ENCODE assay signal across 15 cellular contexts in the genomic region with DNA sequence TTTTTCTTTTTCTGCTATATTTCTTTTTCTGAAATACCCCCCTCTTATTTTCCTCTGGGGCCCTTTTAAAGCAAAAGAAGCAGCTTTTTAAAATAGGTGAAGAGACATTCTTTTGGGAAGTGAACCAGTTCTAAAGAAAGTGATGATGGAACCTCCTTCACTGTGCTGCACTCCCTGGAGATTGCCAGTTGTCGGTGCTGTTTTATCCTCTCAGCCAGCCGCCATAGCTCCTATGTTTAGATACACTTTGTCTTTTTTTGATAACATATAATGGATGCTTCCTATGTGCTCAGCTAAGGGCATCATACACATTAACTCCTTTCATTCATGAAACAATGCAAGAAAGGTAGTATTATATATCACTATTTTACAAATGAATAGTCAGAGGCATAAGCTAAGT. TPM values are rescaled to one million over a fixed set of nuclear protein-coding genes. Genes with fewer than 3 reads are reported as not detected.
DNase-seq lines count a peak whose midpoint lies in the region; FAIRE-seq and TF ChIP-seq lines count a peak whose summit lies in the region.
"Had no signal": no experiment of that assay in that cellular context is flagged by ENCODE, and none has a peak within 500 bp of the region (broad histone marks: within the 10 kb centered on the region; RNA-seq: fewer than 3 reads in every experiment).

No MANE protein-coding gene starts in this region.

- no peaks in the 10 kb centered on the region for H3K23me2 ChIP-seq in H1 (ENCODE audit: low read depth, low read length)

- no peaks in the 10 kb centered on the region for H3F3A ChIP-seq in MM.1S (ENCODE audit: insufficient read depth, low read length)

- H3K36me3 ChIP-seq in H1 (ENCODE audit: control insufficient read depth in 2 of 4, insufficient read depth in 4 of 4, low read length in 3 of 4) (no peaks in the 10 kb centered on the region), liver (ENCODE audit: control insufficient read depth in 4 of 4, insufficient read depth in 3 of 4, low read depth in 1 of 4, low read length in 3 of 4) (no peaks in the 10 kb centered on the region), MM.1S (replicated peaks; ENCODE audit: insufficient read depth, low read length) (no peaks in the 10 kb centered on the region), small intestine (ENCODE audit: control insufficient read depth in 2 of 2, insufficient read depth in 2 of 2, low read length in 2 of 2) (no peaks in the 10 kb centered on the region)
- H3K36me3 ChIP-seq: neutrophil, suprapubic skin had no signal

- TF ChIP-seq CTCF in H1 (IDR thresholded peaks at IDR 0.05; ENCODE audit: control extremely low read depth in 1 of 3, insufficient read depth in 1 of 3, low read depth in 1 of 3, low read length in 3 of 3) = peak in 2 of 3 experiments; percentile 15 to 35; a peak in 2 of 4 replicates
- TF ChIP-seq CTCF in liver (IDR thresholded peaks at IDR 0.05; ENCODE audit: low read depth, low read length, missing input control) = peak; percentile 26
- no peak for TF ChIP-seq CTCF in MM.1S (IDR thresholded peaks at IDR 0.05; ENCODE audit: low read length)

- no peak overlapping the region for H3K9ac ChIP-seq in H1 (replicated peaks in 1 of 4; ENCODE audit: extremely low read depth in 1 of 4, low read depth in 3 of 4, low read length in 3 of 4)
- no peak overlapping the region for H3K9ac ChIP-seq in liver (ENCODE audit: low read depth in 1 of 2, low read length in 2 of 2)
- H3K9ac ChIP-seq in MM.1S (ENCODE audit: low read length) = no peak overlapping the region

- no peak overlapping the region for H3K23ac ChIP-seq in H1 (ENCODE audit: insufficient read length)

- CTCF ChIA-PET in H1 (lab: Charles Lee; ENCODE audit: partially characterized antibody) = interaction anchor here (0.6 to 1.7 kb wide), 16 partner anchors 10 to 291 kb away, joined by 3 to 5 read pairs (median 4); no protein-coding TSS in a partner anchor

- H3K4me3 ChIP-seq in H1 (ENCODE audit: extremely low read depth in 1 of 4, insufficient read depth in 2 of 4, low read depth in 3 of 4, low read length in 4 of 4) (no peak overlapping the region), liver (ENCODE audit: low read depth in 1 of 3, low read length in 3 of 3) (no peak overlapping the region), MM.1S (ENCODE audit: low read length) (no peak overlapping the region), small intestine (ENCODE audit: low read depth in 1 of 2, low read length in 2 of 2) (no peak overlapping the region)
- H3K4me3 ChIP-seq: suprapubic skin had no signal

- H2BK12ac ChIP-seq in H1 (ENCODE audit: low read depth, low read length) = no peak overlapping the region

- H3K4ac ChIP-seq in H1 (replicated peaks; ENCODE audit: insufficient read length, low read depth, low read length) = no peak overlapping the region

- H2AFZ ChIP-seq in H1 (ENCODE audit: low read length) (no peak overlapping the region), MM.1S (ENCODE audit: low read length) (no peak overlapping the region)

- DNase-seq in COLO829 (ENCODE audit: low spot score) (peak; percentile 15), NCI-H69 (lab: John Stamatoyannopoulos, UW) (peak; percentile 2), H1 (ENCODE audit: low read depth in 1 of 2, low spot score in 2 of 2) (no peak), MM.1S (no peak), GOT3 (lab: John Stamatoyannopoulos, UW) (no peak), small intestine (no peak), dedifferentiated amniotic fluid mesenchymal stem cell (ENCODE audit: extremely low spot score) (no peak)
- DNase-seq: activated CD4-positive, alpha-beta memory T cell treated with anti-CD3 and anti-CD28 coated beads, Interleukin-2, amount 10 ng/mL, durations not matched to agents 7 days and 5 days; activated naive CD8-positive, alpha-beta T cell treated with anti-CD3 and anti-CD28 coated beads, Interleukin-2, amount 10 ng/mL, durations not matched to agents 7 days and 5 days; CD4-positive, alpha-beta T cell; NCI-H526 treated with DMSO at 0.1 percent for 48 hours; T-cell had no signal

- no peaks in the 10 kb centered on the region for H3K79me1 ChIP-seq in H1 (ENCODE audit: low read depth, low read length)

- no peak for TF ChIP-seq EP300 in H1 (IDR thresholded peaks at IDR 0.05; ENCODE audit: borderline replicate concordance in 1 of 2, low read depth in 2 of 2, low read length in 2 of 2)

- H4K91ac ChIP-seq in H1 (replicated peaks; ENCODE audit: insufficient read length, low read length) = no peak overlapping the region

- no peak overlapping the region for H2BK15ac ChIP-seq in H1 (ENCODE audit: low read length)

- no peak overlapping the region for H4K8ac ChIP-seq in H1 (ENCODE audit: extremely low read depth, insufficient read depth, low read length)

- H3K4me1 ChIP-seq in H1 (replicated peaks in 1 of 4; ENCODE audit: control insufficient read depth in 3 of 4, insufficient read depth in 4 of 4, low read length in 3 of 4) (no peaks in the 10 kb centered on the region), liver (ENCODE audit: control insufficient read depth in 4 of 4, insufficient read depth in 4 of 4, low read length in 3 of 4) (no peaks in the 10 kb centered on the region), MM.1S (ENCODE audit: low read length) (no peaks in the 10 kb centered on the region), small intestine (ENCODE audit: control insufficient read depth in 2 of 2, insufficient read depth in 1 of 2, low read depth in 1 of 2, low read length in 1 of 2) (no peaks in the 10 kb centered on the region)
- H3K4me1 ChIP-seq: suprapubic skin had no signal

- H2BK5ac ChIP-seq in H1 (ENCODE audit: low read depth, low read length) = no peak overlapping the region

- FAIRE-seq in H1 (lab: Jason Lieb, UNC) (no peak), small intestine (lab: Jason Lieb, UNC) (no peak)

- H3K14ac ChIP-seq in H1 (ENCODE audit: insufficient read length) = no peak overlapping the region

- H3K4me2 ChIP-seq in H1 (ENCODE audit: insufficient read depth in 1 of 2, low read depth in 2 of 2, low read length in 2 of 2) = no peak overlapping the region
- H3K4me2 ChIP-seq in MM.1S (ENCODE audit: low read depth, low read length) = no peak overlapping the region

- no peak for TF ChIP-seq POLR2A in H1 (IDR thresholded peaks at IDR 0.05; ENCODE audit: control extremely low read depth in 1 of 2, low read depth in 2 of 2, low read length in 2 of 2)

- no peaks in the 10 kb centered on the region for H3K9me2 ChIP-seq in MM.1S (replicated peaks; ENCODE audit: insufficient read depth, low read length)

- H3K79me2 ChIP-seq in H1 (ENCODE audit: control insufficient read depth in 1 of 2, insufficient read depth in 2 of 2, low read length in 2 of 2) (no peaks in the 10 kb centered on the region), MM.1S (ENCODE audit: low read length) (no peaks in the 10 kb centered on the region)

- no peak overlapping the region for H3K18ac ChIP-seq in H1 (ENCODE audit: extremely low read depth, low read length)

- H4K20me1 ChIP-seq in H1 (replicated peaks in 1 of 2; ENCODE audit: control insufficient read depth in 1 of 2, insufficient read depth in 2 of 2, low read length in 2 of 2) (no peaks in the 10 kb centered on the region), MM.1S (ENCODE audit: insufficient read depth, low read length) (no peaks in the 10 kb centered on the region)

- POLR2A ChIA-PET in H1 (lab: Charles Lee; ENCODE audit: partially characterized antibody) = no interaction called here

- H3K56ac ChIP-seq in H1 (replicated peaks; ENCODE audit: insufficient read length, low read depth, low read length) = no peak overlapping the region

- WGBS in H1 (ENCODE audit: extremely low coverage in 1 of 2, insufficient coverage in 1 of 2, insufficient read length in 1 of 2, insufficient replicate concordance in 2 of 2, low coverage in 1 of 2, low lambda C conversion rate in 2 of 2, missing lambda C conversion rate in 1 of 2), 2 experiments = 75% methylated on average over 2 of the region's 2 CpGs; no CpG with 5 or more reads in 1 of the 2 experiments
- 23% methylated on average over 2 of the region's 2 CpGs for WGBS in liver
- 32 to 40% (median 37%) methylated on average over 2 of the region's 2 CpGs for WGBS in small intestine, 3 donors

- H4K5ac ChIP-seq in H1 (ENCODE audit: insufficient read length, low read depth, low read length) = no peak overlapping the region

- H3K27me3 ChIP-seq in H1 (replicated peaks in 1 of 4; ENCODE audit: control insufficient read depth in 3 of 4, extremely low read depth in 1 of 4, insufficient read depth in 3 of 4, low read length in 3 of 4) = no peaks in the 10 kb centered on the region
- H3K27me3 ChIP-seq in liver (ENCODE audit: control insufficient read depth in 4 of 4, insufficient read depth in 4 of 4, low read length in 3 of 4) = no peaks in the 10 kb centered on the region
- no peaks in the 10 kb centered on the region for H3K27me3 ChIP-seq in MM.1S (replicated peaks; ENCODE audit: insufficient read depth, low read length)
- no peaks in the 10 kb centered on the region for H3K27me3 ChIP-seq in small intestine (ENCODE audit: control insufficient read depth in 2 of 2, insufficient read depth in 2 of 2, low read length in 2 of 2)
- H3K27me3 ChIP-seq: suprapubic skin had no signal

- H3K9me3 ChIP-seq in H1 (ENCODE audit: insufficient read depth in 2 of 2, low read depth in 1 of 2, low read length in 1 of 2) = no peaks in the 10 kb centered on the region
- no peaks in the 10 kb centered on the region for H3K9me3 ChIP-seq in liver (ENCODE audit: control insufficient read depth in 4 of 4, low read length in 3 of 4)
- no peaks in the 10 kb centered on the region for H3K9me3 ChIP-seq in MM.1S (replicated peaks; ENCODE audit: insufficient read depth, low read length)
- no peaks in the 10 kb centered on the region for H3K9me3 ChIP-seq in small intestine (ENCODE audit: control insufficient read depth, low read depth)
- H3K9me3 ChIP-seq: neutrophil, suprapubic skin had no signal

- H2AK5ac ChIP-seq in H1 (ENCODE audit: low read depth, low read length) = no peak overlapping the region

- H2BK120ac ChIP-seq in H1 (replicated peaks; ENCODE audit: low read depth, low read length) = no peak overlapping the region

- no peak overlapping the region for H2BK20ac ChIP-seq in H1 (ENCODE audit: low read length)

- H3K27ac ChIP-seq in H1 (ENCODE audit: low read depth, low read length) (no peak overlapping the region), liver (ENCODE audit: low read depth in 1 of 2, low read length in 2 of 2) (no peak overlapping the region), MM.1S (ENCODE audit: low read length) (no peak overlapping the region), small intestine (ENCODE audit: low read depth in 1 of 2, low read length in 1 of 2) (no peak overlapping the region)
- H3K27ac ChIP-seq: neutrophil, suprapubic skin had no signal

- TF ChIP-seq RAD21 in H1 (IDR thresholded peaks at IDR 0.05 in 1 of 2, conservative IDR thresholded peaks at IDR 0.05 in 1 of 2; ENCODE audit: low read depth in 2 of 2, low read length in 2 of 2) (peak; percentile 42 to 45; a peak in 3 of 4 replicates), liver (IDR thresholded peaks at IDR 0.05) (peak; percentile 64 to 66)

RNA-seq across cellular contexts. Expression of gene CFAP300, which starts 14.0 kb away (rescaled TPM):
- 1.5 and 2.1 TPM in 2 replicates for total RNA-seq in H1 (2021; fragmentation: NEBNext Ultra II Directional; extraction: Animal tissue kit (Norgen Biotek cat#: 25700))
- polyA plus RNA-seq in H1 (2011; rRNA removed) = 1.1 and 2.8 TPM in 2 replicates
- polyA plus RNA-seq in H1 (2011; cell fraction: cytosol; rRNA removed) = 2.4 TPM
- polyA plus RNA-seq in H1 (2011; cell fraction: nucleus; rRNA removed) = 1.6 TPM
- polyA plus RNA-seq in H1 (2012, experiment 1 of 2) = 2.2 to 3.7 TPM (median 2.3 TPM) in 4 replicates
- polyA plus RNA-seq in H1 (2012, experiment 2 of 2) = 1.9 TPM
- polyA plus RNA-seq in H1 (2013, experiment 1 of 2) = 1.7 TPM
- 1.5 TPM for polyA plus RNA-seq in H1 (2013, experiment 2 of 2)
- 0.47 and 0.83 TPM in 2 replicates for polyA minus RNA-seq in H1 (2011; rRNA and poly(A)+ RNA removed)
- polyA minus RNA-seq in H1 (2011; cell fraction: cytosol; rRNA and poly(A)+ RNA removed) = 0.51 TPM
- polyA minus RNA-seq in H1 (2011; cell fraction: nucleus; rRNA and poly(A)+ RNA removed) = 2.4 TPM
- not detected for total RNA-seq in liver
- under 1 TPM; 0.09 to 0.22 TPM for polyA plus RNA-seq in liver
- polyA plus RNA-seq in small intestine = 1 to 10 TPM in 1 of 3 donors, under 1 TPM in 1, not detected in 1; 0.63 to 2.5 TPM
- total RNA-seq: activated CD4-positive, alpha-beta memory T cell treated with anti-CD3 and anti-CD28 coated beads, Interleukin-2, amount 10 ng/mL, durations not matched to agents 7 days and 5 days; activated naive CD8-positive, alpha-beta T cell treated with anti-CD3 and anti-CD28 coated beads, Interleukin-2, amount 10 ng/mL, durations not matched to agents 7 days and 5 days; CD4-positive, alpha-beta T cell; T-cell had no signal

RNA-seq across cellular contexts. Expression of gene YAP1, which starts 49.0 kb away (rescaled TPM):
- total RNA-seq in H1 (2021; fragmentation: NEBNext Ultra II Directional; extraction: Animal tissue kit (Norgen Biotek cat#: 25700)) = 108 and 111 TPM in 2 replicates
- polyA plus RNA-seq in H1 (2011; rRNA removed) (62.0 and 95.9 TPM in 2 replicates), liver (10 to 100 TPM in 1 of 2 donors, 1 to 10 TPM in 1; 3.7 to 19.1 TPM), small intestine (10 to 100 TPM; 14.1 to 24.4 (median 15.2) TPM)
- polyA plus RNA-seq in H1 (2011; cell fraction: cytosol; rRNA removed) = 74.3 TPM
- 89.1 TPM for polyA plus RNA-seq in H1 (2011; cell fraction: nucleus; rRNA removed)
- polyA plus RNA-seq in H1 (2012, experiment 1 of 2) = 67.4 to 86.0 TPM (median 83.4 TPM) in 4 replicates
- polyA plus RNA-seq in H1 (2012, experiment 2 of 2) = 6.5 TPM
- polyA plus RNA-seq in H1 (2013, experiment 1 of 2) = 49.6 TPM
- polyA plus RNA-seq in H1 (2013, experiment 2 of 2) = 48.7 TPM
- polyA minus RNA-seq in H1 (2011; rRNA and poly(A)+ RNA removed) = 257 and 298 TPM in 2 replicates
- polyA minus RNA-seq in H1 (2011; cell fraction: cytosol; rRNA and poly(A)+ RNA removed) = 107 TPM
- polyA minus RNA-seq in H1 (2011; cell fraction: nucleus; rRNA and poly(A)+ RNA removed) = 147 TPM
- total RNA-seq in liver = 10 to 100 TPM; 17.6 to 65.6 TPM

Comparison
In these comparisons a context has a peak if more than half of its experiments do, and no peak if none do; other contexts are left out.
1. DNase-seq: peak in COLO829 (single experiment) and NCI-H69 (single experiment); none in H1 (0 of 2), MM.1S (single experiment), GOT3 (single experiment), small intestine (single experiment) and dedifferentiated amniotic fluid mesenchymal stem cell (single experiment).